ENCODE assay signal across 7 cellular contexts in genomic region chr3:172594925-172595647, GRCh38.
A peak's percentile ranks its signal among the peaks of the same experiment; 100 is the strongest.
DNase-seq lines count a peak whose midpoint lies in the region; ATAC-seq and TF ChIP-seq lines count a peak whose summit lies in the region.
"Not testable (repeated sequence)": the region's sequence is repeated elsewhere in the genome, so short reads cannot be mapped to it uniquely, and the experiment has no call there.

No MANE protein-coding gene starts in this region.

- H3K27me3 ChIP-seq in GM06990 (replicated peaks; ENCODE audit: control insufficient read depth, insufficient read depth, low read length); duodenal mucosa (ENCODE audit: control insufficient read depth in 1 of 2, insufficient read depth in 2 of 2, low read length in 2 of 2); right cardiac atrium (ENCODE audit: control insufficient read depth, insufficient read depth); muscle layer of duodenum (ENCODE audit: low read depth, low read length): not testable (repeated sequence)

- peak overlapping the region; percentile 91 for H3K27ac Mint-ChIP-seq in activated naive CD4-positive, alpha-beta T cell treated with anti-CD3 and anti-CD28 coated beads for 36 hours

- not testable (repeated sequence) for H3K27me3 Mint-ChIP-seq in activated naive CD4-positive, alpha-beta T cell treated with anti-CD3 and anti-CD28 coated beads for 36 hours (ENCODE audit: low read depth)

- peak overlapping the region in 1 of 2 donors; percentile 31 for H3K9ac ChIP-seq in duodenal mucosa (ENCODE audit: low read depth in 1 of 2, low read length in 2 of 2)

- POLR2A ChIA-PET in RWPE1 (lab: Yijun Ruan, JAX; ENCODE audit: low non-redundant PET) = not testable (repeated sequence)

- H3K36me3 ChIP-seq in GM06990 (ENCODE audit: control insufficient read depth, insufficient read depth, low read length); duodenal mucosa (ENCODE audit: control insufficient read depth in 1 of 2, insufficient read depth in 2 of 2, low read length in 2 of 2); muscle layer of duodenum (ENCODE audit: control insufficient read depth in 1 of 2, insufficient read depth in 2 of 2, low read length in 2 of 2): not testable (repeated sequence)

- DNase-seq in GM06990 (ENCODE audit: extremely low read depth, insufficient read length) = peak; percentile 19
- DNase-seq in RWPE1 (ENCODE audit: low spot score); activated naive CD4-positive, alpha-beta T cell treated with anti-CD3 and anti-CD28 coated beads for 36 hours; right cardiac atrium: not testable (repeated sequence)

- peaks cover 62% of the 10 kb centered on the region for H3K4me1 Mint-ChIP-seq in activated naive CD4-positive, alpha-beta T cell treated with anti-CD3 and anti-CD28 coated beads for 36 hours (ENCODE audit: low read depth)

- H3K27ac ChIP-seq in RWPE1 = peak overlapping the region; percentile 85
- peak overlapping the region; percentile 44 for H3K27ac ChIP-seq in duodenal mucosa (ENCODE audit: low read depth, low read length)
- H3K27ac ChIP-seq in right cardiac atrium (ENCODE audit: low read length) = peak overlapping the region; percentile 75
- H3K27ac ChIP-seq in muscle layer of duodenum (ENCODE audit: low read length) = peak overlapping the region; percentile 87
- H3K27ac ChIP-seq in skin epidermis = peak overlapping the region; percentile 29 to 94 (median 84)

- H3K4me3 Mint-ChIP-seq in activated naive CD4-positive, alpha-beta T cell treated with anti-CD3 and anti-CD28 coated beads for 36 hours = peak overlapping the region; percentile 77

- not testable (repeated sequence) for H3K4me3 ChIP-seq in GM06990 (replicated peaks; ENCODE audit: low read depth, low read length); right cardiac atrium (ENCODE audit: low read length)
- H3K4me3 ChIP-seq in duodenal mucosa (ENCODE audit: low read depth in 1 of 2, low read length in 2 of 2) = peak overlapping the region; percentile 23 to 61
- peak overlapping the region in 1 of 2 donors; percentile 70 for H3K4me3 ChIP-seq in muscle layer of duodenum (ENCODE audit: low read depth in 1 of 2, low read length in 2 of 2)
- peak overlapping the region in 1 of 7 experiments; percentile 4 for H3K4me3 ChIP-seq in skin epidermis

- H3K9me3 ChIP-seq in duodenal mucosa (ENCODE audit: control insufficient read depth in 1 of 2, low read length in 2 of 2); right cardiac atrium (ENCODE audit: control insufficient read depth, low read length); muscle layer of duodenum (ENCODE audit: control insufficient read depth in 1 of 2, low read length in 2 of 2): not testable (repeated sequence)

- not testable (repeated sequence) for TF ChIP-seq CTCF in GM06990 (IDR thresholded peaks at IDR 0.05; ENCODE audit: insufficient read depth, low read length, poor library complexity, severe bottlenecking); RWPE1 (conservative IDR thresholded peaks at IDR 0.05; ENCODE audit: low read depth)

- WGBS in right cardiac atrium = 81% methylated on average over 11 of the region's 11 CpGs

- peaks cover 43 to 49% of the 10 kb centered on the region in 2 donors for H3K4me1 ChIP-seq in duodenal mucosa (ENCODE audit: control insufficient read depth in 1 of 2, insufficient read depth in 2 of 2, low read length in 2 of 2)
- not testable (repeated sequence) for H3K4me1 ChIP-seq in right cardiac atrium (ENCODE audit: control insufficient read depth, insufficient read depth, low read length)
- peaks cover 3 to 13% of the 10 kb centered on the region in 2 donors for H3K4me1 ChIP-seq in muscle layer of duodenum (ENCODE audit: control insufficient read depth in 1 of 2, insufficient read depth in 2 of 2, low read length in 2 of 2)

- intact Hi-C loops in activated naive CD4-positive, alpha-beta T cell treated with anti-CD3 and anti-CD28 coated beads for 36 hours (cut with micrococcal nuclease) = loop anchor here (1.0 kb wide), 1 partner anchor 749 kb away; no protein-coding TSS in a partner anchor
- intact Hi-C loops in right cardiac atrium (cut with DNase I) = loop anchor here in 2 of 4 donors (5.0 to 10.0 kb wide), 3 partner anchors 80 to 108 kb away; no protein-coding TSS in a partner anchor

- H3K36me3 Mint-ChIP-seq in activated naive CD4-positive, alpha-beta T cell treated with anti-CD3 and anti-CD28 coated beads for 36 hours (ENCODE audit: low read depth) = not testable (repeated sequence)

- ATAC-seq in right cardiac atrium = peak in 1 of 2 donors; percentile 47

- peaks cover 10% of the 10 kb centered on the region for H3K9me3 Mint-ChIP-seq in activated naive CD4-positive, alpha-beta T cell treated with anti-CD3 and anti-CD28 coated beads for 36 hours

- CTCF ChIA-PET in RWPE1 (lab: Yijun Ruan, JAX) = interaction anchor here (0.9 to 2.2 kb wide), 8 partner anchors 13 to 263 kb away, joined by 4 to 11 read pairs (median 5); no protein-coding TSS in a partner anchor
- CTCF ChIA-PET in activated naive CD4-positive, alpha-beta T cell treated with anti-CD3 and anti-CD28 coated beads for 36 hours (lab: Charles Lee) = interaction anchor here (0.7 to 8.4 kb wide), 37 partner anchors 8 to 263 kb away, joined by 3 to 122 read pairs (median 4); partner anchors contain the start of gene TNFSF10
